In the genomic region with DNA sequence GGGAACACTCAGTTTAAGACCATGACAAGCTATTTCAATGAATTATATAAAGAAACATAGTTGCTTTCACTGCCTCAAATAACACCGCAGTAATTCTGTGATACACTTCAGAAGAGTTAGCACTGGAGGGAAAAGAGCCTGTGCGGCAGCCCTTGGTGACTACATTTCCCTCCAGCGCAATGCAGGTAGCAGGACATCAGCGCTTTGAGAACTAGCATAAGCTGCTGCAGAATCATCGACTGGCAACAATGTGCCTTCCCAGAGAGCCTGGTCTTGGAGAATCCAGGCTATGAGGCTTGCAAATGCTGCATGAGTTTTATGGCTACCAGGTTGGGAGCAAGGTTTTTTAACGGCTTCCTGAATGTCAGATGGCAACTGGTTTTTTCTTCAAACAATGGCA, we compare ENCODE assay signal across 10 cellular contexts. TPM values are rescaled to one million over a fixed set of nuclear protein-coding genes. Genes with fewer than 3 reads are reported as not detected.
A peak's percentile ranks its signal among the peaks of the same experiment; 100 is the strongest.
DNase-seq lines count a peak whose midpoint lies in the region; ATAC-seq and TF ChIP-seq lines count a peak whose summit lies in the region.
"Had no signal": no experiment of that assay in that cellular context is flagged by ENCODE, and none has a peak within 500 bp of the region (broad histone marks: within the 10 kb centered on the region; RNA-seq: fewer than 3 reads in every experiment).

No MANE protein-coding gene starts in this region.

- TF ChIP-seq CTCF in VCaP (conservative IDR thresholded peaks at IDR 0.05) (no peak), testis (IDR thresholded peaks at IDR 0.05) (no peak)

- TF ChIP-seq POLR2A in testis (IDR thresholded peaks at IDR 0.05): no peak

- H3K4me3 Mint-ChIP-seq in activated naive CD4-positive, alpha-beta T cell treated with anti-CD3 and anti-CD28 coated beads, Interleukin-2, amount 10 ng/mL, durations not matched to agents 7 days and 5 days: peak overlapping the region; percentile 22

- 28 to 57% methylated on average over 6 of the region's 6 CpGs for WGBS in testis, 2 donors

- H3K27me3 Mint-ChIP-seq in activated naive CD4-positive, alpha-beta T cell treated with anti-CD3 and anti-CD28 coated beads, Interleukin-2, amount 10 ng/mL, durations not matched to agents 7 days and 5 days: no peaks in the 10 kb centered on the region

- peak; percentile 59 for ATAC-seq in left colon

- H3K36me3 ChIP-seq in testis (ENCODE audit: low read depth, missing control alignments): no peaks in the 10 kb centered on the region

- H3K9me3 ChIP-seq in testis: no peaks in the 10 kb centered on the region

- DNase-seq in activated naive CD4-positive, alpha-beta T cell treated with anti-CD3 and anti-CD28 coated beads, Interleukin-2, amount 10 ng/mL, durations not matched to agents 7 days and 5 days: peak; percentile 22
- DNase-seq in activated naive CD4-positive, alpha-beta T cell treated with Interleukin-2 at 50 U/mL for 16 hours: no peak
- peak; percentile 30 to 33 for DNase-seq in left colon
- DNase-seq in testis: peak; percentile 43
- DNase-seq in AG08395 (ENCODE audit: low spot score): no peak
- DNase-seq in DMS53 (lab: John Stamatoyannopoulos, UW): no peak
- no peak for DNase-seq in NCI-H524 (lab: John Stamatoyannopoulos, UW)
- DNase-seq: cortex of kidney, right cardiac atrium had no signal

- peaks cover 68% of the 10 kb centered on the region for H3K4me1 Mint-ChIP-seq in activated naive CD4-positive, alpha-beta T cell treated with anti-CD3 and anti-CD28 coated beads, Interleukin-2, amount 10 ng/mL, durations not matched to agents 7 days and 5 days

- peaks cover 41% of the 10 kb centered on the region for H3K4me1 ChIP-seq in testis

- no peak overlapping the region for H3K4me3 ChIP-seq in testis

- CTCF ChIA-PET in activated naive CD4-positive, alpha-beta T cell treated with anti-CD3 and anti-CD28 coated beads, Interleukin-2, amount 10 ng/mL, durations not matched to agents 7 days and 5 days (lab: Charles Lee): no interaction called here

- peak overlapping the region; percentile 16 for H3K27ac Mint-ChIP-seq in activated naive CD4-positive, alpha-beta T cell treated with anti-CD3 and anti-CD28 coated beads, Interleukin-2, amount 10 ng/mL, durations not matched to agents 7 days and 5 days

- H3K27me3 ChIP-seq in testis: no peaks in the 10 kb centered on the region

- H3K36me3 Mint-ChIP-seq in activated naive CD4-positive, alpha-beta T cell treated with anti-CD3 and anti-CD28 coated beads, Interleukin-2, amount 10 ng/mL, durations not matched to agents 7 days and 5 days: no peaks in the 10 kb centered on the region

- intact Hi-C loops in left colon (cut with DNase I, micrococcal nuclease): loop anchor here in 1 of 2 donors (10.0 kb wide), 1 partner anchor 428 kb away; no protein-coding TSS in a partner anchor
- intact Hi-C loops in testis (cut with DNase I; ENCODE audit: low total_unique reads): no loop called here

- H3K9me3 Mint-ChIP-seq in activated naive CD4-positive, alpha-beta T cell treated with anti-CD3 and anti-CD28 coated beads, Interleukin-2, amount 10 ng/mL, durations not matched to agents 7 days and 5 days: no peaks in the 10 kb centered on the region

- H3K27ac ChIP-seq in VCaP (peak overlapping the region; percentile 37), testis (peak overlapping the region in 1 of 2 donors; percentile 11)

RNA-seq across cellular contexts. Expression of gene NRIP1, which starts 7.5 kb away (rescaled TPM):
- total RNA-seq in left colon: 10 to 100 TPM; 78.5 to 82.9 TPM
- total RNA-seq in testis: 10 to 100 TPM; 26.8 to 36.1 TPM
- polyA plus RNA-seq in testis (ENCODE audit: insufficient read depth, low read depth, low replicate concordance): 18.0 TPM

Comparison
In these comparisons a context has a peak if more than half of its experiments do, and no peak if none do; other contexts are left out.
1. DNase-seq: peak in activated naive CD4-positive, alpha-beta T cell treated with anti-CD3 and anti-CD28 coated beads, Interleukin-2, amount 10 ng/mL, durations not matched to agents 7 days and 5 days (single experiment), left colon (2 of 2) and testis (single experiment); none in activated naive CD4-positive, alpha-beta T cell treated with Interleukin-2 at 50 U/mL for 16 hours (single experiment), AG08395 (single experiment), DMS53 (single experiment) and NCI-H524 (0 of 2).